Comparison of ENCODE assay signal across 19 cellular contexts in genomic region chr19:2917275-2918184, GRCh38. TPM values are rescaled to one million over a fixed set of nuclear protein-coding genes. Genes with fewer than 3 reads are reported as not detected.
DNase-seq lines count a peak whose midpoint lies in the region; ATAC-seq, FAIRE-seq and TF ChIP-seq lines count a peak whose summit lies in the region.
"Had no signal": no experiment of that assay in that cellular context is flagged by ENCODE, and none has a peak within 500 bp of the region (broad histone marks: within the 10 kb centered on the region; RNA-seq: fewer than 3 reads in every experiment).

No MANE protein-coding gene starts in this region.

- no peaks in the 10 kb centered on the region for H4K20me1 ChIP-seq in IMR-90 (ENCODE audit: insufficient read depth, low read length)

- H3K27ac Mint-ChIP-seq in endodermal cell = no peak overlapping the region
- H3K27ac Mint-ChIP-seq: H9 had no signal

- no peak for TF ChIP-seq POLR2A in A549 (IDR thresholded peaks at IDR 0.05; ENCODE audit: low read length)
- no peak for TF ChIP-seq POLR2A in IMR-90 (IDR thresholded peaks at IDR 0.05; ENCODE audit: low read depth, low read length)

- H2AK9ac ChIP-seq in IMR-90 (replicated peaks; ENCODE audit: low read depth, low read length, poor library complexity) = peak overlapping the region; percentile 31

- dilution Hi-C loops in IMR-90 (cut with HindIII; ENCODE audit: low sequenced_read_pairs, unreplicated experiment) = no loop called here

- no peak overlapping the region for H2AK5ac ChIP-seq in IMR-90 (ENCODE audit: low read depth, low read length)

- no TSS peak for BruUV-seq in IMR-90 (replicated peaks; lab: Mats Ljungman, UMichigan)

- H3K4me3 ChIP-seq in A549 (no peak overlapping the region), IMR-90 (ENCODE audit: insufficient read depth, low read depth, low read length) (no peak overlapping the region), endodermal cell (ENCODE audit: low read length) (peak overlapping the region; percentile 65)
- H3K4me3 ChIP-seq: SJSA1 had no signal

- no peaks in the 10 kb centered on the region for H3K9me1 ChIP-seq in IMR-90 (ENCODE audit: insufficient read depth, low read length)

- no peaks in the 10 kb centered on the region for H3K4me1 ChIP-seq in A549
- no peaks in the 10 kb centered on the region for H3K4me1 ChIP-seq in IMR-90 (ENCODE audit: control insufficient read depth, insufficient read depth, low read length)
- H3K4me1 ChIP-seq in endodermal cell (ENCODE audit: control insufficient read depth, insufficient read depth, low read length) = no peaks in the 10 kb centered on the region
- H3K4me1 ChIP-seq: SJSA1 had no signal

- in situ Hi-C loops in IMR-90 (cut with MboI; ENCODE audit: low sequenced_read_pairs) = no loop called here

- WGBS in A549 (ENCODE audit: missing lambda C conversion rate) = 92% methylated on average over 16 of the region's 16 CpGs
- 83% methylated on average over 2 of the region's 16 CpGs; no CpG with 5 or more reads in 1 of the 2 experiments for WGBS in IMR-90 (ENCODE audit: extremely low coverage in 2 of 2, insufficient read length in 1 of 2), 2 experiments
- WGBS in endodermal cell (ENCODE audit: insufficient coverage in 1 of 2, insufficient read length in 1 of 2), 2 experiments = 96 to 98% methylated on average over 16 of the region's 16 CpGs

- H3K4me3 Mint-ChIP-seq in endodermal cell = no peak overlapping the region
- H3K4me3 Mint-ChIP-seq: H9 had no signal

- H3K36me3 ChIP-seq in IMR-90 (ENCODE audit: control insufficient read depth, insufficient read depth, low read length) = peaks cover 14% of the 10 kb centered on the region
- H3K36me3 ChIP-seq in endodermal cell (ENCODE audit: control insufficient read depth, insufficient read depth, low read length) = peaks cover 48% of the 10 kb centered on the region

- FAIRE-seq in A549 (lab: Jason Lieb, UNC) = no peak

- H3K27me3 ChIP-seq in IMR-90 (ENCODE audit: control insufficient read depth, insufficient read depth, low read length) (no peaks in the 10 kb centered on the region), endodermal cell (ENCODE audit: control insufficient read depth, insufficient read depth, low read length, poor library complexity, severe bottlenecking) (no peaks in the 10 kb centered on the region)
- H3K27me3 ChIP-seq: SJSA1 had no signal

- H2BK15ac ChIP-seq in IMR-90 (ENCODE audit: low read depth, low read length) = no peak overlapping the region

- CTCF ChIA-PET in A549 (lab: Yijun Ruan, JAX) (no interaction called here), IMR-90 (lab: Yijun Ruan, JAX) (interaction anchor here (0.7 kb wide), 1 partner anchor 371 kb away, joined by 7 read pairs; no protein-coding TSS in a partner anchor)

- peaks cover 76% of the 10 kb centered on the region for H3K9me3 Mint-ChIP-seq in endodermal cell

- H3K14ac ChIP-seq in IMR-90 (replicated peaks; ENCODE audit: low read depth, low read length) = no peak overlapping the region

- no peaks in the 10 kb centered on the region for H3K27me3 Mint-ChIP-seq in endodermal cell (ENCODE audit: insufficient read depth)

- intact Hi-C loops in IMR-90 (cut with micrococcal nuclease) = no loop called here

- H2BK120ac ChIP-seq in IMR-90 (ENCODE audit: low read depth, low read length) = no peak overlapping the region

- no peak overlapping the region for H4K5ac ChIP-seq in IMR-90 (ENCODE audit: low read depth, low read length)

- no peak overlapping the region for H3K23ac ChIP-seq in IMR-90 (ENCODE audit: low read depth, low read length)

- H2BK20ac ChIP-seq in IMR-90 (ENCODE audit: low read depth, low read length) = no peak overlapping the region

- no peak overlapping the region for H3K18ac ChIP-seq in IMR-90 (ENCODE audit: low read depth, low read length)

- ATAC-seq in A549 (no peak), IMR-90 (ENCODE audit: low read depth) (no peak), HG02870 (IDR thresholded peaks at IDR 0.05; ENCODE audit: unreplicated experiment) (no peak), HG02571 (IDR thresholded peaks at IDR 0.05; ENCODE audit: unreplicated experiment) (no peak)
- ATAC-seq: PC-3 had no signal

- no peak overlapping the region for H2AFZ ChIP-seq in IMR-90 (replicated peaks; ENCODE audit: low read length, poor library complexity)

- no peak overlapping the region for H3K4me2 ChIP-seq in A549
- no peak overlapping the region for H3K4me2 ChIP-seq in IMR-90 (ENCODE audit: low read depth, low read length)

- DNase-seq in A549 (ENCODE audit: low read depth in 1 of 2, low spot score in 1 of 2) (no peak), IMR-90 (no peak), endodermal cell (no peak), NCI-H1105 treated with DMSO at 0.1 percent for 48 hours (lab: John Stamatoyannopoulos, UW) (no peak)
- DNase-seq: H9, KG1, NCI-H1436, NCI-H2029, NCI-H2171, NCI-H446, NCI-H774, PC-3, SW 1271 had no signal

- H3K79me1 ChIP-seq in IMR-90 (ENCODE audit: low read depth in 1 of 2, low read length in 2 of 2) = peaks cover 0 to 5% of the 10 kb centered on the region in 2 experiments; a peak in 1 of 4 replicates

- TF ChIP-seq CTCF in A549 (IDR thresholded peaks at IDR 0.05) (no peak), IMR-90 (conservative IDR thresholded peaks at IDR 0.05; ENCODE audit: low read depth, low read length) (no peak), endodermal cell (conservative IDR thresholded peaks at IDR 0.05) (no peak)

- peaks cover 69% of the 10 kb centered on the region for H3K9me3 ChIP-seq in A549
- H3K9me3 ChIP-seq in IMR-90 (ENCODE audit: control insufficient read depth, insufficient read depth, low read length) = peaks cover 17% of the 10 kb centered on the region
- peaks cover 45% of the 10 kb centered on the region for H3K9me3 ChIP-seq in endodermal cell (ENCODE audit: control insufficient read depth, low read length)

- no peak overlapping the region for H2BK5ac ChIP-seq in IMR-90 (ENCODE audit: low read depth, low read length, poor library complexity, severe bottlenecking)

- peaks cover 66% of the 10 kb centered on the region for H3K36me3 Mint-ChIP-seq in endodermal cell (ENCODE audit: low read depth)

- POLR2A ChIA-PET in A549 (lab: Yijun Ruan, JAX) (no interaction called here), IMR-90 (lab: Charles Lee; ENCODE audit: unreplicated experiment) (no interaction called here)

- H3K27ac ChIP-seq in A549 (no peak overlapping the region), IMR-90 (ENCODE audit: insufficient read depth, low read length) (no peak overlapping the region), endodermal cell (ENCODE audit: low read depth, low read length) (no peak overlapping the region)
- H3K27ac ChIP-seq: C4-2B, HL-60, SJSA1 had no signal

- TF ChIP-seq EP300 in A549 (IDR thresholded peaks at IDR 0.05) = no peak

- no peaks in the 10 kb centered on the region for H3K4me1 Mint-ChIP-seq in endodermal cell

- no peak overlapping the region for H3K56ac ChIP-seq in IMR-90 (ENCODE audit: extremely low read depth, insufficient read depth, low read length)

- H4K8ac ChIP-seq in IMR-90 (ENCODE audit: low read depth in 2 of 2, low read length in 2 of 2) = no peak overlapping the region

- no peak for TF ChIP-seq RAD21 in A549 (conservative IDR thresholded peaks at IDR 0.05 in 1 of 2, IDR thresholded peaks at IDR 0.05 in 1 of 2)
- no peak for TF ChIP-seq RAD21 in IMR-90 (IDR thresholded peaks at IDR 0.05; ENCODE audit: low read length)

- H3K9ac ChIP-seq in IMR-90 (ENCODE audit: low read depth, low read length) = no peak overlapping the region
- no peak overlapping the region for H3K9ac ChIP-seq in endodermal cell (ENCODE audit: extremely low read depth, low read length, poor library complexity, severe bottlenecking)

- H3K4ac ChIP-seq in IMR-90 (ENCODE audit: low read depth, low read length) = no peak overlapping the region

- no peak overlapping the region for H4K91ac ChIP-seq in IMR-90 (ENCODE audit: insufficient read depth, low read depth, low read length)

RNA-seq across cellular contexts. Expression of gene ZNF57, which starts 16.8 kb away (rescaled TPM):
- polyA plus RNA-seq in A549 (2011; rRNA removed) (2.6 and 3.3 TPM in 2 replicates), A549 (2017; fragmentation: RNase III; extraction: RNeasy Plus Mini Kit Qiagen cat#74134 plus additional on column Dnase treatment) (1.9 to 2.5 TPM (median 2.2 TPM) in 3 replicates), IMR-90 (2012; rRNA removed) (1.6 and 2.2 TPM in 2 replicates)
- 1.0 and 1.1 TPM in 2 replicates for polyA plus RNA-seq in A549 (2012; cell fraction: cytosol; rRNA removed)
- polyA plus RNA-seq in A549 (2012; cell fraction: nucleus; rRNA removed) = 0.73 and 1.1 TPM in 2 replicates
- polyA minus RNA-seq in A549 (2011; rRNA and poly(A)+ RNA removed) = 3.9 and 4.0 TPM in 2 replicates
- total RNA-seq in IMR-90 (2012; rRNA removed) (6.1 and 8.6 TPM in 2 replicates), endodermal cell (1 to 10 TPM; 4.3 to 5.0 TPM)
- polyA plus RNA-seq in IMR-90 (2012; cell fraction: cytosol; rRNA removed) = 0.47 and 0.66 TPM in 2 replicates
- 0.28 and 2.9 TPM in 2 replicates for polyA plus RNA-seq in IMR-90 (2012; cell fraction: nucleus; rRNA removed; ENCODE audit: low replicate concordance)
- polyA plus RNA-seq in endodermal cell (2013, experiment 1 of 2) = 4.1 TPM
- 4.2 TPM for polyA plus RNA-seq in endodermal cell (2013, experiment 2 of 2)

RNA-seq across cellular contexts. Expression of gene ZNF77, which starts 27.2 kb away (rescaled TPM):
- polyA plus RNA-seq in A549 (2011; rRNA removed) = 3.4 and 4.1 TPM in 2 replicates
- polyA plus RNA-seq in A549 (2012; cell fraction: cytosol; rRNA removed) = 1.7 and 1.8 TPM in 2 replicates
- 1.2 and 1.3 TPM in 2 replicates for polyA plus RNA-seq in A549 (2012; cell fraction: nucleus; rRNA removed)
- 1.7 to 1.9 TPM (median 1.7 TPM) in 3 replicates for polyA plus RNA-seq in A549 (2017; fragmentation: RNase III; extraction: RNeasy Plus Mini Kit Qiagen cat#74134 plus additional on column Dnase treatment)
- polyA minus RNA-seq in A549 (2011; rRNA and poly(A)+ RNA removed) = 3.1 and 4.1 TPM in 2 replicates
- 5.3 and 6.5 TPM in 2 replicates for total RNA-seq in IMR-90 (2012; rRNA removed)
- polyA plus RNA-seq in IMR-90 (2012; rRNA removed) = 3.6 and 3.9 TPM in 2 replicates
- polyA plus RNA-seq in IMR-90 (2012; cell fraction: cytosol; rRNA removed) = 1.1 and 2.7 TPM in 2 replicates
- polyA plus RNA-seq in IMR-90 (2012; cell fraction: nucleus; rRNA removed; ENCODE audit: low replicate concordance) = 2.2 and 8.0 TPM in 2 replicates
- total RNA-seq in endodermal cell = 1 to 10 TPM; 4.6 to 7.1 TPM
- polyA plus RNA-seq in endodermal cell (2013, experiment 1 of 2) = 8.7 TPM
- polyA plus RNA-seq in endodermal cell (2013, experiment 2 of 2) = 9.9 TPM

RNA-seq across cellular contexts. Expression of gene ZNF556, which starts 50.4 kb away (rescaled TPM):
- polyA plus RNA-seq in A549 (2011; rRNA removed) (not detected in 2 replicates), A549 (2017; fragmentation: RNase III; extraction: RNeasy Plus Mini Kit Qiagen cat#74134 plus additional on column Dnase treatment) (not detected in 3 replicates), IMR-90 (2012; rRNA removed) (not detected in 2 replicates)
- not detected in 2 replicates for polyA plus RNA-seq in A549 (2012; cell fraction: cytosol; rRNA removed)
- polyA plus RNA-seq in A549 (2012; cell fraction: nucleus; rRNA removed) = not detected in 2 replicates
- polyA minus RNA-seq in A549 (2011; rRNA and poly(A)+ RNA removed) = not detected in 2 replicates
- total RNA-seq in IMR-90 (2012; rRNA removed) (not detected in 2 replicates), endodermal cell (not detected)
- not detected in 2 replicates for polyA plus RNA-seq in IMR-90 (2012; cell fraction: cytosol; rRNA removed)
- polyA plus RNA-seq in IMR-90 (2012; cell fraction: nucleus; rRNA removed; ENCODE audit: low replicate concordance) = not detected in 2 replicates
- polyA plus RNA-seq in endodermal cell (2013, experiment 1 of 2) = 0.04 TPM
- 0.04 TPM for polyA plus RNA-seq in endodermal cell (2013, experiment 2 of 2)
- total RNA-seq: A172, H9 had no signal

RNA-seq across cellular contexts. Expression of gene TLE6, which starts 59.8 kb away (rescaled TPM):
- polyA plus RNA-seq in A549 (2011; rRNA removed) (3.1 and 6.1 TPM in 2 replicates), A549 (2017; fragmentation: RNase III; extraction: RNeasy Plus Mini Kit Qiagen cat#74134 plus additional on column Dnase treatment) (4.2 to 5.4 TPM (median 5.1 TPM) in 3 replicates), IMR-90 (2012; rRNA removed) (0.17 TPM in 1 of 2 replicates, not detected in the other)
- polyA plus RNA-seq in A549 (2012; cell fraction: cytosol; rRNA removed) = 2.7 and 3.7 TPM in 2 replicates
- polyA plus RNA-seq in A549 (2012; cell fraction: nucleus; rRNA removed) = 7.6 TPM in 2 replicates
- polyA minus RNA-seq in A549 (2011; rRNA and poly(A)+ RNA removed) = 3.2 and 5.1 TPM in 2 replicates
- total RNA-seq in IMR-90 (2012; rRNA removed) (under 0.01 and 0.28 TPM in 2 replicates), endodermal cell (10 to 100 TPM; 13.7 to 17.3 TPM)
- polyA plus RNA-seq in IMR-90 (2012; cell fraction: cytosol; rRNA removed) = 0.14 TPM in 1 of 2 replicates, not detected in the other
- 0.50 and 0.67 TPM in 2 replicates for polyA plus RNA-seq in IMR-90 (2012; cell fraction: nucleus; rRNA removed; ENCODE audit: low replicate concordance)
- 1.2 TPM for polyA plus RNA-seq in endodermal cell (2013, experiment 1 of 2)
- polyA plus RNA-seq in endodermal cell (2013, experiment 2 of 2) = 1.3 TPM
